In the genomic region with DNA sequence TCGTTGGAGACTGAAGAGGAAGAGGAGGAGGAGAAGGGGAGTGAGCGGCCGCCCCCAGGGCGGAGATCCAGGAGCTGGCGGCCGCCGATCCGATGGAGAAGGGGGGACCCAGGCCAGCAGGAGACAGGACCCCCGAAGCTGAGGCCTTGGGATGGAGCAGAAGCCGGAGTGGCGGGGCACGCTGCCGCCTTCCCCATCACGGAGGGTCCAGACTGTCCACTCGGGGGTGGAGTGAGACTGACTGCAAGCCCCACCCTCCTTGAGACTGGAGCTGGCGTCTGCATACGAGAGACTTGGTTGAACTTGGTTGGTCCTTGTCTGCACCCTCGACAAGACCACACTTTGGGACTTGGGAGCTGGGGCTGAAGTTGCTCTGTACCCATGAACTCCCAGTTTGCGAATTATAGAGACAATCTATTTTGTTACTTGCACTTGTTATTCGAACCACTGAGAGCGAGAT, we compare ENCODE assay signal across 8 cellular contexts. TPM values are rescaled to one million over a fixed set of nuclear protein-coding genes. Genes with fewer than 3 reads are reported as not detected.
DNase-seq lines count a peak whose midpoint lies in the region; ATAC-seq and TF ChIP-seq lines count a peak whose summit lies in the region.

No MANE protein-coding gene starts in this region.

- POLR2A ChIA-PET in RWPE1 (lab: Yijun Ruan, JAX; ENCODE audit: low non-redundant PET) = interaction anchor here (0.7 to 1.0 kb wide), 4 partner anchors 41 to 150 kb away, joined by 3 to 5 read pairs (median 4); no protein-coding TSS in a partner anchor

- no peak for TF ChIP-seq POLR2A in transverse colon (IDR thresholded peaks at IDR 0.05)

- in situ Hi-C loops in transverse colon (cut with MboI; ENCODE audit: low pct_ligation_motif_present in 1 of 4, low pct_unique_long_range_greater_than_20kb in 1 of 4, low sequenced_read_pairs in 3 of 4) = loop anchor here in 1 of 4 donors (10.0 kb wide), 1 partner anchor 137 kb away; no protein-coding TSS in a partner anchor

- WGBS in transverse colon (ENCODE audit: low coverage in 1 of 2), 2 donors = 17 to 36% methylated on average over 3 to 20 of the region's 21 CpGs

- H3K27me3 ChIP-seq in transverse colon = no peaks in the 10 kb centered on the region

- CTCF ChIA-PET in RWPE1 (lab: Yijun Ruan, JAX) = interaction anchor here (0.6 to 1.3 kb wide), 9 partner anchors 26 to 141 kb away, joined by 3 to 9 read pairs (median 4); no protein-coding TSS in a partner anchor

- TF ChIP-seq EP300 in transverse colon (IDR thresholded peaks at IDR 0.05; ENCODE audit: low read depth) = no peak

- TF ChIP-seq CTCF in GM10266 (IDR thresholded peaks at IDR 0.05; ENCODE audit: control insufficient read depth, insufficient read depth, low read depth, missing control alignments) (no peak), RWPE1 (conservative IDR thresholded peaks at IDR 0.05; ENCODE audit: low read depth) (no peak), transverse colon (IDR thresholded peaks at IDR 0.05) (no peak)

- H3K36me3 ChIP-seq in transverse colon = no peaks in the 10 kb centered on the region

- DNase-seq in GM10266 (ENCODE audit: extremely low spot score) (peak; percentile 79), RWPE1 (ENCODE audit: low spot score) (no peak), medulla oblongata (ENCODE audit: extremely low spot score) (peak; percentile 51), transverse colon (peak; percentile 54), NCI-H2107 (lab: John Stamatoyannopoulos, UW) (no peak), NCI-H1092 (lab: John Stamatoyannopoulos, UW) (no peak)

- no peak for ATAC-seq in GM18498 (IDR thresholded peaks at IDR 0.05; ENCODE audit: unreplicated experiment)

- no peaks in the 10 kb centered on the region for H3K9me3 ChIP-seq in transverse colon

- intact Hi-C loops in transverse colon (cut with DNase I; ENCODE audit: low total_unique reads) = loop anchor here (2.0 kb wide), 3 partner anchors 17 to 101 kb away; no protein-coding TSS in a partner anchor

- H3K4me3 ChIP-seq in transverse colon = peak overlapping the region; percentile 67 to 95 (median 82)

- H3K27ac ChIP-seq in RWPE1 (peak overlapping the region; percentile 98), cingulate gyrus (ENCODE audit: low read depth, low read length) (peak overlapping the region; percentile 81), transverse colon (peak overlapping the region; percentile 91 to 96 (median 93))

- H3K4me1 ChIP-seq in transverse colon = peaks cover 10 to 43% (median 36%) of the 10 kb centered on the region in 4 donors

RNA-seq across cellular contexts. Expression of a gene that starts 1.8 kb away (rescaled TPM):
- total RNA-seq in transverse colon = 100 to 1,000 TPM in 3 of 4 donors, 10 to 100 TPM in 1; 59.0 to 280 (median 167) TPM

RNA-seq across cellular contexts. Expression of a gene that starts 21.0 kb away (rescaled TPM):
- 10 to 100 TPM; 10.8 to 23.9 (median 17.8) TPM for total RNA-seq in transverse colon

RNA-seq across cellular contexts. Expression of a gene that starts 50.4 kb away (rescaled TPM):
- total RNA-seq in transverse colon = 10 to 100 TPM; 10.8 to 54.9 (median 30.8) TPM

Comparison
In these comparisons a context has a peak if more than half of its experiments do, and no peak if none do; other contexts are left out.
1. DNase-seq: peak in GM10266 (single experiment), medulla oblongata (single experiment) and transverse colon (single experiment); none in RWPE1 (single experiment), NCI-H2107 (single experiment) and NCI-H1092 (single experiment).
2. Peak in every context shown above with its lines, with median percentiles within 50 percentile points of each other: H3K27ac ChIP-seq.